ENCODE assay signal across 1 cellular context in genomic region chr16:13938480-13938879, GRCh38.
TF ChIP-seq lines count a peak whose summit lies in the region.

No MANE protein-coding gene starts in this region.

TF ChIP-seq in GM23338, 12 proteins besides CTCF, POLR2A, EP300 and RAD21 (continued from another document):
- TF ChIP-seq, protein P1, sequence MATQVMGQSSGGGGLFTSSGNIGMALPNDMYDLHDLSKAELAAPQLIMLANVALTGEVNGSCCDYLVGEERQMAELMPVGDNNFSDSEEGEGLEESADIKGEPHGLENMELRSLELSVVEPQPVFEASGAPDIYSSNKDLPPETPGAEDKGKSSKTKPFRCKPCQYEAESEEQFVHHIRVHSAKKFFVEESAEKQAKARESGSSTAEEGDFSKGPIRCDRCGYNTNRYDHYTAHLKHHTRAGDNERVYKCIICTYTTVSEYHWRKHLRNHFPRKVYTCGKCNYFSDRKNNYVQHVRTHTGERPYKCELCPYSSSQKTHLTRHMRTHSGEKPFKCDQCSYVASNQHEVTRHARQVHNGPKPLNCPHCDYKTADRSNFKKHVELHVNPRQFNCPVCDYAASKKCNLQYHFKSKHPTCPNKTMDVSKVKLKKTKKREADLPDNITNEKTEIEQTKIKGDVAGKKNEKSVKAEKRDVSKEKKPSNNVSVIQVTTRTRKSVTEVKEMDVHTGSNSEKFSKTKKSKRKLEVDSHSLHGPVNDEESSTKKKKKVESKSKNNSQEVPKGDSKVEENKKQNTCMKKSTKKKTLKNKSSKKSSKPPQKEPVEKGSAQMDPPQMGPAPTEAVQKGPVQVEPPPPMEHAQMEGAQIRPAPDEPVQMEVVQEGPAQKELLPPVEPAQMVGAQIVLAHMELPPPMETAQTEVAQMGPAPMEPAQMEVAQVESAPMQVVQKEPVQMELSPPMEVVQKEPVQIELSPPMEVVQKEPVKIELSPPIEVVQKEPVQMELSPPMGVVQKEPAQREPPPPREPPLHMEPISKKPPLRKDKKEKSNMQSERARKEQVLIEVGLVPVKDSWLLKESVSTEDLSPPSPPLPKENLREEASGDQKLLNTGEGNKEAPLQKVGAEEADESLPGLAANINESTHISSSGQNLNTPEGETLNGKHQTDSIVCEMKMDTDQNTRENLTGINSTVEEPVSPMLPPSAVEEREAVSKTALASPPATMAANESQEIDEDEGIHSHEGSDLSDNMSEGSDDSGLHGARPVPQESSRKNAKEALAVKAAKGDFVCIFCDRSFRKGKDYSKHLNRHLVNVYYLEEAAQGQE (IDR thresholded peaks at IDR 0.05; ENCODE audit: unreplicated experiment): no peak
- TF ChIP-seq JUNB (IDR thresholded peaks at IDR 0.05; ENCODE audit: unreplicated experiment) (no peak), EZH2phosphoT487 (IDR thresholded peaks at IDR 0.05; ENCODE audit: unreplicated experiment) (no peak), CREB1 (CRISPR knock-in tag; IDR thresholded peaks at IDR 0.05; ENCODE audit: low read depth) (no peak), POLR2AphosphoS5 (IDR thresholded peaks at IDR 0.05; ENCODE audit: low read depth) (no peak), NANOG (IDR thresholded peaks at IDR 0.05; ENCODE audit: borderline replicate concordance) (no peak), ZNF114 (CRISPR knock-in tag; IDR thresholded peaks at IDR 0.05) (no peak), ZNF331 (CRISPR knock-in tag; IDR thresholded peaks at IDR 0.05; ENCODE audit: low read depth) (no peak)
